Comparison of ENCODE assay signal across 24 cellular contexts in the genomic region with DNA sequence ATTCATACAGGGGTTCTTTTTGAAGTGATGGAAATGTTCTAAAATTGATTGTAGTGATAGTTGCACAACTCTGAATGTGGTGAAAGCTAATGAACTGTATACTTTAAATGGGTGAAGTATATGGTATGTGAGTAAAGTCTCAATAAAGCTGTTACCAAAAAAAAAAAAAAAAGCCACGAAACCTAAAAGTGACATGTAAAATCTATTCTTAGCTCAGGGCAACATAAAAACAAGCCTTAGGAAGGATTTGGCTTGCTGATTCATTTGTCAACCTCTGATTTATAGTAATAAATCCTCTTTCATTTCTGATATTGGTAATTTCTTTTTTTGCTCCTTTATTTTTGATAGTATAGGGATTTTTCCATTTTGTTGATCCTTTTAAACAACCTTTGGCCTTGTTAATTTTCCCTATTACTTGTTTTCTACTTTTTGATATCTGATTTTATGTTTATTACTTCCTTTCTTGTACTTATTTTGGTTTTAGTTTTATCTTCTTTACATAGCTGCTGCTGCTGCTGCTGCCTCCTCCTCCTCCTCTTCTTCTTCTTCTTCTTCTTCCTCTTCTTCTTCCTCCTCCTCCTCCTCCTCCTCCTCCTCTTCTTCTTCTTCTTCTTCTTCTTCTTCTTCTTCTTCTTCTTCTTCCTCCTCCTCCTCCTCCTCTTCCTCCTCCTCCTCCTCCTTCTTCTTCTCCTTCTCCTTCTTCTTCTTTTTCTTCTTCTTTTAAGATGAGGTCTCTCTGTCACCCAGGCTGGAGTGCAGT.
"Had no signal": no experiment of that assay in that cellular context is flagged by ENCODE, and none has a peak within 500 bp of the region (broad histone marks: within the 10 kb centered on the region; RNA-seq: fewer than 3 reads in every experiment).

No MANE protein-coding gene starts in this region.

- DNase-seq: activated CD4-positive, alpha-beta memory T cell treated with anti-CD3 and anti-CD28 coated beads, Interleukin-2, amount 10 ng/mL, durations not matched to agents 7 days and 5 days; activated CD4-positive, alpha-beta T cell treated with anti-CD3 and anti-CD28 coated beads for 36 hours; activated CD4-positive, alpha-beta T cell treated with anti-CD3 and anti-CD28 coated beads, Interleukin-2, amount 50 U/mL, for 1 hour; activated gamma-delta T cell treated with Interleukin-2 at 50 U/mL for 16 hours; activated naive CD4-positive, alpha-beta T cell treated with anti-CD3 and anti-CD28 coated beads, Interleukin-2, amount 10 ng/mL, durations not matched to agents 7 days and 5 days; activated naive CD8-positive, alpha-beta T cell treated with anti-CD3 and anti-CD28 coated beads for 36 hours; activated T-cell treated with anti-CD3 and anti-CD28 coated beads for 4 hours; activated T-cell treated with anti-CD3 and anti-CD28 coated beads, Interleukin-2, amount 50 U/mL, for 48 hours; brain microvascular endothelial cell; Karpas-422; MM.1S; NCI-H1105; NCI-H1436; NCI-H1694 treated with DMSO at 0.1 percent for 48 hours; NCI-H2029 treated with DMSO at 0.1 percent for 48 hours; NCI-H345; NCI-H510A; NCI-H526 treated with DMSO at 0.1 percent for 48 hours; NCI-H82; PC-9; SHP77 treated with DMSO at 0.1 percent for 48 hours; T1000; WERI-Rb-1 had no signal

- H3K36me3 ChIP-seq: brain microvascular endothelial cell, cardiac muscle cell, WERI-Rb-1 had no signal

- H3K4me3 ChIP-seq: cardiac muscle cell, PC-9 had no signal

- H3K27ac ChIP-seq: brain microvascular endothelial cell, cardiac muscle cell, PC-9, WERI-Rb-1 had no signal
